In the genomic region with DNA sequence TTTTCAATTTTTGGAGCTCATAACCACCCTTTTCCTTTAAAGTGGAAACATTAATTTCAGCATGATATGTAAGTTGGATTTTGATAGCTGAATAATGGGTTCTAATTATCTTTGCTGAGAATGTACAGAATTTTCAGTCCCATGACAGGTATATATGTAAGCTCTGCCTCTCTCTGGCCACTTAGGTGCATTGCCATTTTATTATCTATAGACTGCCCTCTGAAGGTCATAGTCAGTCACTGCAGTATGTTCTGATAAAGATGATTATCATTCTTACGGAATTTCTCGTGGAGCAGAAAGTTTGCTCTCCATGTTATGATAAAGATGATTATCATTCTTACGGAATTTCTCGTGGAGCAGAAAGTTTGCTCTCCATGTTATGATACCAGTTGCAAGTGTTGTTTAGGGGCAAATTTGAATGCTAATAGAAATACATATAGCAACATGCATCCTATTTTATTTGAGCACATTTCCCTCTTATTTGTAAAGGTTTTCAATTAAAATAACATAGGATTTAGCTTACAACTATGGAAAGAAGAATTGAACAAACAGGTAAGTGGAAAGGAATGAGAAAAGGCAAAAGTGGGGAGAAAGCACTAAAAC, we compare ENCODE assay signal across 8 cellular contexts. TPM values are rescaled to one million over a fixed set of nuclear protein-coding genes. Genes with fewer than 3 reads are reported as not detected.
DNase-seq lines count a peak whose midpoint lies in the region; ATAC-seq and TF ChIP-seq lines count a peak whose summit lies in the region.

No MANE protein-coding gene starts in this region.

- H3K4me1 ChIP-seq in HCT116 (ENCODE audit: control insufficient read depth in 1 of 2, insufficient read depth in 2 of 2, low read length in 2 of 2), result no peaks in the 10 kb centered on the region

- DNase-seq in AG08396 (ENCODE audit: low spot score) (peak; percentile 28), HCT116 (ENCODE audit: low read depth, low spot score) (peak; percentile 48), LoVo (ENCODE audit: low spot score) (peak; percentile 76), SK-MEL-5 (ENCODE audit: low read depth, low spot score) (peak; percentile 71), fibroblast of mammary gland (ENCODE audit: low read depth) (peak; percentile 70), retinal pigment epithelial cell (ENCODE audit: low read depth) (no peak), NCI-H128 (lab: John Stamatoyannopoulos, UW; ENCODE audit: unreplicated experiment) (no peak)

- no peak overlapping the region for H3K27ac ChIP-seq in HCT116 (ENCODE audit: low read depth, low read length)

- no peaks in the 10 kb centered on the region for H3K79me2 ChIP-seq in HCT116 (ENCODE audit: insufficient read depth, low read length)

- ATAC-seq in HCT116, result peak; percentile 97

- in situ Hi-C loops in SK-MEL-5 (cut with HindIII; ENCODE audit: low pct_unique_long_range_greater_than_20kb, low sequenced_read_pairs), result no loop called here

- no peaks in the 10 kb centered on the region for H3K36me3 ChIP-seq in HCT116 (ENCODE audit: control insufficient read depth in 1 of 2, insufficient read depth in 2 of 2, low read length in 2 of 2)

- POLR2A ChIA-PET in HCT116 (lab: Charles Lee), result interaction anchor here (1.1 kb wide), 1 partner anchor 188 kb away, joined by 4 read pairs; the partner anchor contains the start of gene ANKRD17

- no peak for TF ChIP-seq POLR2A in HCT116 (IDR thresholded peaks at IDR 0.05; ENCODE audit: borderline replicate concordance, extremely low read depth, insufficient read depth, insufficient read length)

- no peaks in the 10 kb centered on the region for H3K9me2 ChIP-seq in HCT116 (ENCODE audit: insufficient read depth)

- peak overlapping the region; percentile 96 for H2AFZ ChIP-seq in HCT116 (ENCODE audit: low read depth, low read length, poor library complexity, severe bottlenecking)

- RAD21 ChIA-PET in HCT116 (lab: Charles Lee; ENCODE audit: low non-redundant PET in 1 of 2, low total read pairs in 2 of 2, uncharacterized antibody in 2 of 2, unreplicated experiment in 2 of 2), result interaction anchor here (0.6 to 1.2 kb wide), 3 partner anchors 105 to 115 kb away, joined by 3 to 6 read pairs (median 3); no protein-coding TSS in a partner anchor

- no peaks in the 10 kb centered on the region for H4K20me1 ChIP-seq in HCT116 (ENCODE audit: insufficient read depth)

- H3K27me3 ChIP-seq in HCT116 (ENCODE audit: insufficient read depth, low read length), result no peaks in the 10 kb centered on the region

- peak overlapping the region; percentile 40 for H3K4me2 ChIP-seq in HCT116 (ENCODE audit: low read length)

- no peaks in the 10 kb centered on the region for H3K9me3 ChIP-seq in HCT116 (ENCODE audit: control insufficient read depth in 1 of 2, insufficient read depth in 1 of 2, low read depth in 1 of 2, low read length in 2 of 2)

- no TSS peak for BruUV-seq in HCT116 (replicated peaks; lab: Mats Ljungman, UMichigan)

- intact Hi-C loops in HCT116 (cut with micrococcal nuclease), result loop anchor here (1.0 to 10.0 kb wide), 2 partner anchors 106 to 132 kb away; no protein-coding TSS in a partner anchor

- CTCF ChIA-PET in HCT116 (lab: Charles Lee), result interaction anchor here (0.6 to 4.8 kb wide), 20 partner anchors 9 to 481 kb away, joined by 3 to 62 read pairs (median 4); partner anchors contain the start of gene ANKRD17

- no peak overlapping the region for H3K9ac ChIP-seq in HCT116 (ENCODE audit: low read length)

- TF ChIP-seq RAD21 in HCT116 (IDR thresholded peaks at IDR 0.05; ENCODE audit: low read depth), result peak; percentile 68

- TF ChIP-seq CTCF in GM12872 (IDR thresholded peaks at IDR 0.05; ENCODE audit: insufficient read depth, low read depth, low read length), result peak; percentile 73
- TF ChIP-seq CTCF in HCT116 (IDR thresholded peaks at IDR 0.05 in 2 of 3, conservative IDR thresholded peaks at IDR 0.05 in 1 of 3; ENCODE audit: borderline replicate concordance in 1 of 3, insufficient read depth in 1 of 3, low read depth in 2 of 3, low read length in 2 of 3), result peak; percentile 82 to 99 (median 92)
- peak; percentile 88 for TF ChIP-seq CTCF in fibroblast of mammary gland (conservative IDR thresholded peaks at IDR 0.05; ENCODE audit: control insufficient read depth, insufficient read depth, low read depth, low read length)
- peak; percentile 81 for TF ChIP-seq CTCF in retinal pigment epithelial cell (conservative IDR thresholded peaks at IDR 0.05; ENCODE audit: low read depth, low read length)

- H3K4me3 ChIP-seq in HCT116 (replicated peaks in 1 of 2; ENCODE audit: low read depth in 1 of 2, low read length in 2 of 2) (no peak overlapping the region), fibroblast of mammary gland (ENCODE audit: control insufficient read depth, low read depth, low read length) (no peak overlapping the region), retinal pigment epithelial cell (ENCODE audit: low read length) (no peak overlapping the region)

TF ChIP-seq in HCT116, 20 proteins besides CTCF, POLR2A, EP300 and RAD21 (continues in another document):
- TF ChIP-seq SP1 (IDR thresholded peaks at IDR 0.05; ENCODE audit: low read depth) (no peak), FOSL1 (IDR thresholded peaks at IDR 0.05; ENCODE audit: low read depth) (no peak), POLR2AphosphoS5 (IDR thresholded peaks at IDR 0.05; ENCODE audit: low read depth, low read length) (no peak), EGR1 (IDR thresholded peaks at IDR 0.05; ENCODE audit: low read depth) (no peak), SIN3A (IDR thresholded peaks at IDR 0.05; ENCODE audit: low read depth) (no peak), CBX3 (IDR thresholded peaks at IDR 0.05; ENCODE audit: low read depth) (no peak), ZBTB33 (IDR thresholded peaks at IDR 0.05; ENCODE audit: extremely low read depth, insufficient replicate concordance, low read length) (no peak), SRF (IDR thresholded peaks at IDR 0.05; ENCODE audit: low read depth) (no peak), JUND (IDR thresholded peaks at IDR 0.05) (no peak), ZFX (IDR thresholded peaks at IDR 0.05) (no peak), EZH2phosphoT487 (IDR thresholded peaks at IDR 0.05; ENCODE audit: borderline replicate concordance) (no peak), ZNF274 (IDR thresholded peaks at IDR 0.05; ENCODE audit: low read depth, low read length) (no peak), CEBPB (IDR thresholded peaks at IDR 0.05; ENCODE audit: low read depth) (no peak), ELF1 (IDR thresholded peaks at IDR 0.05; ENCODE audit: borderline replicate concordance, low read depth) (no peak), EZH2 (IDR thresholded peaks at IDR 0.05) (no peak), TCF7L2 (IDR thresholded peaks at IDR 0.05; ENCODE audit: borderline replicate concordance, extremely low read depth, insufficient read depth, insufficient read length) (no peak)
- TF ChIP-seq, protein P1, sequence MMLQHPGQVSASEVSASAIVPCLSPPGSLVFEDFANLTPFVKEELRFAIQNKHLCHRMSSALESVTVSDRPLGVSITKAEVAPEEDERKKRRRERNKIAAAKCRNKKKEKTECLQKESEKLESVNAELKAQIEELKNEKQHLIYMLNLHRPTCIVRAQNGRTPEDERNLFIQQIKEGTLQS (IDR thresholded peaks at IDR 0.05), result no peak

RNA-seq across cellular contexts. Expression of gene AFP, which starts 10.4 kb away (rescaled TPM):
- total RNA-seq in HCT116 (2021; ENCODE audit: unreplicated experiment), result 1.6 TPM
- not detected in 2 replicates for polyA plus RNA-seq in HCT116 (2012)
- total RNA-seq in SK-MEL-5 (2014; rRNA removed; shearing (Covaris generic)), result not detected in 2 replicates
- polyA plus RNA-seq in SK-MEL-5 (2015; cell fraction: cytosol; rRNA removed), result not detected in 2 replicates
- not detected in 2 replicates for polyA plus RNA-seq in SK-MEL-5 (2015; cell fraction: nucleus; rRNA removed)

RNA-seq across cellular contexts. Expression of gene AFM, which starts 35.1 kb away (rescaled TPM):
- total RNA-seq in HCT116 (2021; ENCODE audit: unreplicated experiment), result not detected
- not detected in 2 replicates for polyA plus RNA-seq in HCT116 (2012)
- not detected in 2 replicates for total RNA-seq in SK-MEL-5 (2014; rRNA removed; shearing (Covaris generic))
- polyA plus RNA-seq in SK-MEL-5 (2015; cell fraction: cytosol; rRNA removed), result not detected in 2 replicates
- polyA plus RNA-seq in SK-MEL-5 (2015; cell fraction: nucleus; rRNA removed), result not detected in 2 replicates

RNA-seq across cellular contexts. Expression of gene ALB, which starts 42.4 kb away (rescaled TPM):
- total RNA-seq in HCT116 (2021; ENCODE audit: unreplicated experiment), result 26.7 TPM
- polyA plus RNA-seq in HCT116 (2012), result 0.05 TPM in 1 of 2 replicates, not detected in the other
- total RNA-seq in SK-MEL-5 (2014; rRNA removed; shearing (Covaris generic)), result 1.2 TPM in 1 of 2 replicates, not detected in the other
- not detected in 2 replicates for polyA plus RNA-seq in SK-MEL-5 (2015; cell fraction: cytosol; rRNA removed)
- polyA plus RNA-seq in SK-MEL-5 (2015; cell fraction: nucleus; rRNA removed), result not detected in 2 replicates

Comparison
In these comparisons a context has a peak if more than half of its experiments do, and no peak if none do; other contexts are left out.
1. DNase-seq: peak in AG08396 (single experiment), HCT116 (single experiment), LoVo (single experiment), SK-MEL-5 (single experiment) and fibroblast of mammary gland (single experiment); none in retinal pigment epithelial cell (single experiment) and NCI-H128 (single experiment).
2. RNA of gene ALB, which starts 42.4 kb away (total RNA-seq): 26.7 TPM in HCT116 (single experiment); 1.2 TPM in SK-MEL-5; every median in the first group is over 10 times any median in the second.
3. Peak in every context shown above with its lines, with median percentiles within 50 percentile points of each other: CTCF ChIP-seq.